8 cellular contexts compared by ENCODE assay signal in genomic region chr7:107744345-107744750, GRCh38. TPM values are rescaled to one million over a fixed set of nuclear protein-coding genes. Genes with fewer than 3 reads are reported as not detected.
DNase-seq lines count a peak whose midpoint lies in the region; ATAC-seq, FAIRE-seq and TF ChIP-seq lines count a peak whose summit lies in the region.

No MANE protein-coding gene starts in this region.

- no peak overlapping the region for H3K18ac ChIP-seq in mesendoderm (ENCODE audit: low read length)

- no peaks in the 10 kb centered on the region for H3K9me3 ChIP-seq in Loucy (ENCODE audit: insufficient read depth, low read depth, low read length)
- H3K9me3 ChIP-seq in aorta (ENCODE audit: control insufficient read depth, low read length), result no peaks in the 10 kb centered on the region

- peak; percentile 65 for ATAC-seq in aorta (ENCODE audit: low FRiP score)

- peaks cover 3% of the 10 kb centered on the region for H3K79me1 ChIP-seq in mesendoderm (ENCODE audit: low read length)

- no peaks in the 10 kb centered on the region for H3K9me2 ChIP-seq in Loucy (replicated peaks; ENCODE audit: low read depth, low read length)

- H3K23ac ChIP-seq in mesendoderm (ENCODE audit: low read length), result no peak overlapping the region

- peak overlapping the region; percentile 85 for H2AFZ ChIP-seq in Loucy (ENCODE audit: low read length)

- H2AK5ac ChIP-seq in mesendoderm (ENCODE audit: low read length), result no peak overlapping the region

- H3K27me3 ChIP-seq in H7 (ENCODE audit: control insufficient read depth, insufficient read depth, low read length) (peaks cover 3% of the 10 kb centered on the region; the same call in 1 of the 2 replicates), Loucy (ENCODE audit: insufficient read depth, low read length, poor library complexity, severe bottlenecking) (no peaks in the 10 kb centered on the region), mesendoderm (ENCODE audit: insufficient read depth, low read length, poor library complexity) (no peaks in the 10 kb centered on the region), aorta (ENCODE audit: control insufficient read depth in 1 of 2, insufficient read depth in 2 of 2, low read length in 1 of 2) (no peaks in the 10 kb centered on the region)

- H4K8ac ChIP-seq in mesendoderm (ENCODE audit: low read depth, low read length), result no peak overlapping the region

- peak overlapping the region; percentile 94 for H3K56ac ChIP-seq in mesendoderm (ENCODE audit: low read length)

- DNase-seq in GM18507 (ENCODE audit: extremely low spot score, insufficient read length, low read depth) (peak; percentile 5), H7 (no peak), caudate nucleus (lab: John Stamatoyannopoulos, UW) (peak in 4 of 61 donors; percentile 60 to 90 (median 72)), mesendoderm (no peak), aorta (no peak), NCI-H526 treated with DMSO at 0.1 percent for 48 hours (lab: John Stamatoyannopoulos, UW) (no peak), OCI-M2 (lab: John Stamatoyannopoulos, UW; ENCODE audit: unreplicated experiment) (no peak)

- H3K4ac ChIP-seq in mesendoderm (ENCODE audit: low read depth, low read length), result peak overlapping the region; percentile 41

- TF ChIP-seq CTCF in Loucy (conservative IDR thresholded peaks at IDR 0.05; ENCODE audit: low read length), result no peak

- peak overlapping the region; percentile 99 for H3K4me3 ChIP-seq in H7 (ENCODE audit: insufficient read depth, low read depth, low read length)
- H3K4me3 ChIP-seq in Loucy (ENCODE audit: low read length, poor library complexity, severe bottlenecking), result peak overlapping the region; percentile 84
- peak overlapping the region; percentile 85 for H3K4me3 ChIP-seq in mesendoderm (ENCODE audit: low read length)
- H3K4me3 ChIP-seq in aorta (ENCODE audit: low read length in 2 of 2), result peak overlapping the region; percentile 56 to 81

- H3K27ac ChIP-seq in caudate nucleus (ENCODE audit: low read depth, low read length), result peak overlapping the region; percentile 98
- no peak overlapping the region for H3K27ac ChIP-seq in mesendoderm (ENCODE audit: low read depth, low read length)
- peak overlapping the region in 1 of 2 donors; percentile 83 for H3K27ac ChIP-seq in aorta (ENCODE audit: low read depth in 1 of 2, low read length in 2 of 2)

- 0 out of 2 replicates have a peak, but pooled peaks cover 4% of the 10 kb centered on the region for H3F3A ChIP-seq in Loucy (ENCODE audit: low read depth)

- peak overlapping the region; percentile 91 for H3K4me2 ChIP-seq in Loucy (ENCODE audit: low read depth, low read length, poor library complexity, severe bottlenecking)
- peak overlapping the region; percentile 57 for H3K4me2 ChIP-seq in mesendoderm (ENCODE audit: low read length)

- H4K20me1 ChIP-seq in Loucy (ENCODE audit: insufficient read depth, low read length, poor library complexity, severe bottlenecking), result peaks cover 51% of the 10 kb centered on the region

- H3K36me3 ChIP-seq in H7 (replicated peaks; ENCODE audit: control insufficient read depth, insufficient read depth, low read length), result no peaks in the 10 kb centered on the region
- H3K36me3 ChIP-seq in Loucy (ENCODE audit: insufficient read depth, low read length), result peaks cover 5% of the 10 kb centered on the region; the same call in 1 of the 2 replicates
- no peaks in the 10 kb centered on the region for H3K36me3 ChIP-seq in mesendoderm (ENCODE audit: control insufficient read depth, insufficient read depth, low read length)
- no peaks in the 10 kb centered on the region for H3K36me3 ChIP-seq in aorta (ENCODE audit: control insufficient read depth in 1 of 2, insufficient read depth in 2 of 2, low read length in 1 of 2)

- no CpG with 5 or more reads among the region's 22 CpGs for WGBS in mesendoderm (ENCODE audit: extremely low coverage, insufficient coverage, low lambda C conversion rate)
- 0% methylated on average over 22 of the region's 22 CpGs for WGBS in aorta, 2 donors

- intact Hi-C loops in aorta (cut with DNase I), result loop anchor here (5.0 to 10.0 kb wide), 3 partner anchors 130 to 400 kb away; no protein-coding TSS in a partner anchor

- FAIRE-seq in GM18507 (lab: Jason Lieb, UNC), result no peak

- H3K9ac ChIP-seq in Loucy (ENCODE audit: low read depth, low read length, poor library complexity, severe bottlenecking) (peak overlapping the region; percentile 94), mesendoderm (ENCODE audit: low read length) (peak overlapping the region; percentile 95)

- no peak overlapping the region for H4K5ac ChIP-seq in mesendoderm (ENCODE audit: low read length)

- H3K4me1 ChIP-seq in Loucy (ENCODE audit: insufficient read depth, low read length, poor library complexity, severe bottlenecking) (peaks cover 45% of the 10 kb centered on the region), mesendoderm (ENCODE audit: control insufficient read depth, low read depth, low read length) (no peaks in the 10 kb centered on the region), aorta (ENCODE audit: control insufficient read depth in 1 of 2, insufficient read depth in 2 of 2, low read length in 2 of 2) (peaks cover 2 to 7% of the 10 kb centered on the region in 2 donors)

- peaks cover 52% of the 10 kb centered on the region for H3K79me2 ChIP-seq in Loucy (ENCODE audit: insufficient read depth, low read length)
- peaks cover 26% of the 10 kb centered on the region for H3K79me2 ChIP-seq in mesendoderm (ENCODE audit: control insufficient read depth, insufficient read depth, low read length)

- H2BK5ac ChIP-seq in mesendoderm (ENCODE audit: low read length), result no peak overlapping the region

- no peak overlapping the region for H2BK15ac ChIP-seq in mesendoderm (replicated peaks; ENCODE audit: low read depth)

- H2BK120ac ChIP-seq in mesendoderm (ENCODE audit: low read depth, low read length), result no peak overlapping the region

RNA-seq across cellular contexts. Expression of gene CBLL1, which starts 0.4 kb away (rescaled TPM):
- 28.1 and 28.2 TPM in 2 replicates for total RNA-seq in H7 (2014; rRNA removed; shearing (Covaris generic))
- 36.4 TPM for polyA plus RNA-seq in mesendoderm (2013, experiment 1 of 2)
- 38.2 TPM for polyA plus RNA-seq in mesendoderm (2013, experiment 2 of 2)
- 10 to 100 TPM; 20.4 to 23.4 TPM for total RNA-seq in aorta
- polyA plus RNA-seq in aorta, result 10 to 100 TPM in 1 of 2 donors, 1 to 10 TPM in 1; 8.6 to 13.8 TPM

RNA-seq across cellular contexts. Expression of gene SLC26A3, which starts 58.7 kb away (rescaled TPM):
- not detected in 2 replicates for total RNA-seq in H7 (2014; rRNA removed; shearing (Covaris generic))
- polyA plus RNA-seq in mesendoderm (2013, experiment 1 of 2), result not detected
- not detected for polyA plus RNA-seq in mesendoderm (2013, experiment 2 of 2)
- not detected for total RNA-seq in aorta
- polyA plus RNA-seq in aorta, result 10 to 100 TPM in 1 of 2 donors, 1 to 10 TPM in 1; 1.3 to 20.9 TPM
